Comparison of ENCODE assay signal across 14 cellular contexts in the genomic region with DNA sequence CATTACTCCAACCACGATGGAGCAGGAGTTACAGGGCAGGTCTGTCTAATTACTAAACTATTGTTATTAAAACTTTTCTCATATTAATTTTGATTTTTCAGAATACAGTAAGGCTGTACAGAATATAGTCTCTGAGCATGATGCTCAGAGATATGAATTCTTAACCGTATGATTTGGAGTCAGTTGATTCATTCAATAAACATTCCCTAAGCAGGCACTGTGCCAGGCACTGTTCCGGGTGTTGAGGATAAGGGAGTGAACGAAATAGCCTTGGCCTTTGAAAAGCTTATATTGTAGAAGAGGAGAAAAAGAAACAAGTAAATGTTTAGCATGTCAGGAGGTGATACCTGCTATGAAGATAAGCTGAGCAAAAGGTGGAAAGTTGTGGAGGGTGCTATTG.
DNase-seq lines count a peak whose midpoint lies in the region; ATAC-seq and TF ChIP-seq lines count a peak whose summit lies in the region.
"Had no signal": no experiment of that assay in that cellular context is flagged by ENCODE, and none has a peak within 500 bp of the region (broad histone marks: within the 10 kb centered on the region; RNA-seq: fewer than 3 reads in every experiment).

No MANE protein-coding gene starts in this region.

- no peak overlapping the region for H3K27ac ChIP-seq in left ventricle myocardium inferior (replicated peaks)
- H3K27ac ChIP-seq: right lobe of liver had no signal

- H3K36me3 ChIP-seq in left ventricle myocardium inferior: no peaks in the 10 kb centered on the region
- H3K36me3 ChIP-seq: right lobe of liver had no signal

- no peaks in the 10 kb centered on the region for H3K27me3 ChIP-seq in left ventricle myocardium inferior (ENCODE audit: low read depth)
- H3K27me3 ChIP-seq: right lobe of liver had no signal

- no peak overlapping the region for H3K27ac Mint-ChIP-seq in HFFc6
- no peak overlapping the region for H3K27ac Mint-ChIP-seq in activated CD4-positive, alpha-beta T cell treated with anti-CD3 and anti-CD28 coated beads for 36 hours
- H3K27ac Mint-ChIP-seq: IgD-negative memory B cell had no signal

- peaks cover 20% of the 10 kb centered on the region for H3K4me1 Mint-ChIP-seq in HFFc6 (ENCODE audit: low read depth)
- no peaks in the 10 kb centered on the region for H3K4me1 Mint-ChIP-seq in activated CD4-positive, alpha-beta T cell treated with anti-CD3 and anti-CD28 coated beads for 36 hours
- H3K4me1 Mint-ChIP-seq: IgD-negative memory B cell had no signal

- H3K4me1 ChIP-seq in left ventricle myocardium inferior: peaks cover 21% of the 10 kb centered on the region
- H3K4me1 ChIP-seq: right lobe of liver had no signal

- TF ChIP-seq CTCF in HFFc6 (IDR thresholded peaks at IDR 0.05): no peak
- no peak for TF ChIP-seq CTCF in left ventricle myocardium inferior (IDR thresholded peaks at IDR 0.05; ENCODE audit: borderline replicate concordance)

- H3K4me3 ChIP-seq in left ventricle myocardium inferior: no peak overlapping the region
- H3K4me3 ChIP-seq: right lobe of liver had no signal

- no peak for ATAC-seq in activated CD4-positive, alpha-beta T cell treated with anti-CD3 and anti-CD28 coated beads for 36 hours
- ATAC-seq in GM18519 (IDR thresholded peaks at IDR 0.05; ENCODE audit: low FRiP score, unreplicated experiment): no peak
- ATAC-seq: right lobe of liver had no signal

- no peaks in the 10 kb centered on the region for H3K9me3 Mint-ChIP-seq in HFFc6
- no peaks in the 10 kb centered on the region for H3K9me3 Mint-ChIP-seq in activated CD4-positive, alpha-beta T cell treated with anti-CD3 and anti-CD28 coated beads for 36 hours (ENCODE audit: low read depth)
- H3K9me3 Mint-ChIP-seq: IgD-negative memory B cell had no signal

- no peaks in the 10 kb centered on the region for H3K36me3 Mint-ChIP-seq in HFFc6 (ENCODE audit: low read depth)
- no peaks in the 10 kb centered on the region for H3K36me3 Mint-ChIP-seq in activated CD4-positive, alpha-beta T cell treated with anti-CD3 and anti-CD28 coated beads for 36 hours (ENCODE audit: low read depth)
- H3K36me3 Mint-ChIP-seq: IgD-negative memory B cell had no signal

- intact Hi-C loops in left ventricle myocardium inferior (cut with micrococcal nuclease): no loop called here
- intact Hi-C loops in activated CD4-positive, alpha-beta T cell treated with anti-CD3 and anti-CD28 coated beads for 36 hours (cut with DNase I, micrococcal nuclease): no loop called here

- CTCF ChIA-PET in activated CD4-positive, alpha-beta T cell treated with anti-CD3 and anti-CD28 coated beads for 36 hours (lab: Charles Lee): interaction anchor here (0.7 kb wide), 1 partner anchor 176 kb away, joined by 3 read pairs; no protein-coding TSS in a partner anchor

- DNase-seq in HFFc6 (peak; percentile 28), brain pericyte (ENCODE audit: low read depth, low spot score) (peak; percentile 13), left ventricle myocardium inferior (peak; percentile 66), smooth muscle cell of the brain vasculature (ENCODE audit: low read depth, low spot score) (peak; percentile 10), KG1 (lab: John Stamatoyannopoulos, UW) (no peak)
- no peak for DNase-seq in activated T-cell treated with anti-CD3 and anti-CD28 coated beads, Interleukin-2, amount 50 U/mL, for 1 hour
- DNase-seq in activated CD4-positive, alpha-beta T cell treated with anti-CD3 and anti-CD28 coated beads for 36 hours: no peak
- DNase-seq: activated CD4-positive, CD25-positive, alpha-beta regulatory T cell treated with anti-CD3 and anti-CD28 coated beads, Interleukin-2, amount 50 U/mL, for 72 hours; activated naive CD4-positive, alpha-beta T cell treated with Interleukin-2 at 50 U/mL for 16 hours; NCI-H2081 treated with DMSO at 0.1 percent for 48 hours; right lobe of liver; SHP77 had no signal

- POLR2A ChIA-PET in activated CD4-positive, alpha-beta T cell treated with anti-CD3 and anti-CD28 coated beads for 36 hours (lab: Charles Lee): no interaction called here

- H3K9me3 ChIP-seq in left ventricle myocardium inferior (replicated peaks): no peaks in the 10 kb centered on the region
- H3K9me3 ChIP-seq: right lobe of liver had no signal

- H3K4me3 Mint-ChIP-seq in HFFc6: no peak overlapping the region
- H3K4me3 Mint-ChIP-seq in activated CD4-positive, alpha-beta T cell treated with anti-CD3 and anti-CD28 coated beads for 36 hours: no peak overlapping the region
- H3K4me3 Mint-ChIP-seq: IgD-negative memory B cell had no signal

- peaks cover 2% of the 10 kb centered on the region for H3K27me3 Mint-ChIP-seq in HFFc6 (ENCODE audit: insufficient read depth)
- peaks cover 10% of the 10 kb centered on the region for H3K27me3 Mint-ChIP-seq in activated CD4-positive, alpha-beta T cell treated with anti-CD3 and anti-CD28 coated beads for 36 hours

Comparison
In these comparisons a context has a peak if more than half of its experiments do, and no peak if none do; other contexts are left out.
1. DNase-seq: peak in HFFc6 (single experiment), brain pericyte (single experiment), left ventricle myocardium inferior (single experiment) and smooth muscle cell of the brain vasculature (single experiment); none in activated T-cell treated with anti-CD3 and anti-CD28 coated beads, Interleukin-2, amount 50 U/mL, for 1 hour (single experiment), activated CD4-positive, alpha-beta T cell treated with anti-CD3 and anti-CD28 coated beads for 36 hours (single experiment) and KG1 (single experiment).